ENCODE assay signal across 32 cellular contexts in genomic region chr4:114396808-114397207, GRCh38.
"Had no signal": no experiment of that assay in that cellular context is flagged by ENCODE, and none has a peak within 500 bp of the region (broad histone marks: within the 10 kb centered on the region; RNA-seq: fewer than 3 reads in every experiment).

No MANE protein-coding gene starts in this region.

- H3K27ac ChIP-seq: ascending aorta, colonic mucosa, epithelial cell of prostate, esophagus squamous epithelium, stomach, thyroid gland, upper lobe of left lung, vagina, WERI-Rb-1 had no signal

- H3K27ac Mint-ChIP-seq: activated naive CD4-positive, alpha-beta T cell treated with anti-CD3 and anti-CD28 coated beads, Interleukin-2, amount 10 ng/mL, durations not matched to agents 7 days and 5 days; activated naive CD8-positive, alpha-beta T cell treated with anti-CD3 and anti-CD28 coated beads, Interleukin-2, amount 10 ng/mL, durations not matched to agents 7 days and 5 days; activated T-helper 1 cell treated with anti-CD3 and anti-CD28 coated beads, Interleukin-12 subunit alpha, Interleukin-12 subunit beta, Interleukin-2, Interleukin-4 antibody, amounts not matched to agents 30 ng/mL and 10 ng/mL and 1 ng/mL, durations not matched to agents 14 hours and 24 hours and 36 hours; memory B cell; natural killer cell treated with Interleukin-12 subunit alpha and Interleukin-12 subunit beta and Interleukin-15 and Interleukin-18, amount 100 ng/mL, for 72 hours; stimulated activated naive B cell treated with anti-CD40 and anti-IgM and Interleukin-4, amounts not matched to agents 10 μg/mL and 1 μg/mL and 100 μg/mL, for 72 hours had no signal

- H3K4me1 Mint-ChIP-seq: central memory CD8-positive, alpha-beta T cell; memory B cell; stimulated activated naive B cell treated with anti-CD40 and anti-IgM and Interleukin-4, amounts not matched to agents 10 μg/mL and 1 μg/mL and 100 μg/mL, for 72 hours had no signal

- DNase-seq: activated CD4-positive, alpha-beta T cell treated with anti-CD3 and anti-CD28 coated beads for 48 hours; activated CD4-positive, alpha-beta T cell treated with anti-CD3 and anti-CD28 coated beads, Interleukin-2, amount 50 U/mL, for 48 hours; activated CD8-positive, alpha-beta memory T cell treated with anti-CD3 and anti-CD28 coated beads for 24 hours; activated gamma-delta T cell; activated naive CD4-positive, alpha-beta T cell treated with anti-CD3 and anti-CD28 coated beads, Interleukin-2, amount 10 ng/mL, durations not matched to agents 7 days and 5 days; activated naive CD8-positive, alpha-beta T cell treated with anti-CD3 and anti-CD28 coated beads, Interleukin-2, amount 10 ng/mL, durations not matched to agents 7 days and 5 days; activated T-cell treated with anti-CD3 and anti-CD28 coated beads, Interleukin-2, amount 50 U/mL, for 1 hour; colonic mucosa; effector CD8-positive, alpha-beta T cell; esophagus squamous epithelium; foreskin melanocyte; islet precursor cell; midbrain; right cardiac atrium; stimulated activated CD4-positive, alpha-beta T cell treated with anti-CD3 and anti-CD28 coated beads, Interleukin-15, amount 100 ng/mL, for 24 hours; stimulated activated CD4-positive, alpha-beta T cell treated with anti-CD3 and anti-CD28 coated beads, Interleukin-2, amount 100 ng/mL, for 24 hours; stimulated activated naive B cell treated with anti-CD40 and anti-IgM and Interleukin-4, amounts not matched to agents 10 μg/mL and 1 μg/mL and 100 μg/mL, for 72 hours; stomach; T-helper 9 cell; thyroid gland; upper lobe of left lung; WERI-Rb-1 had no signal

- H3K27me3 ChIP-seq: ascending aorta, colonic mucosa, stomach, thyroid gland, upper lobe of left lung, vagina had no signal

- FAIRE-seq: endometrium, TTC549 had no signal

- H3K4me3 ChIP-seq: ascending aorta, colonic mucosa, esophagus squamous epithelium, stomach, thyroid gland, upper lobe of left lung, vagina had no signal

- H3K9me3 Mint-ChIP-seq: activated naive CD4-positive, alpha-beta T cell treated with anti-CD3 and anti-CD28 coated beads, Interleukin-2, amount 10 ng/mL, durations not matched to agents 7 days and 5 days; activated naive CD8-positive, alpha-beta T cell treated with anti-CD3 and anti-CD28 coated beads, Interleukin-2, amount 10 ng/mL, durations not matched to agents 7 days and 5 days; activated T-helper 1 cell treated with anti-CD3 and anti-CD28 coated beads, Interleukin-12 subunit alpha, Interleukin-12 subunit beta, Interleukin-2, Interleukin-4 antibody, amounts not matched to agents 30 ng/mL and 10 ng/mL and 1 ng/mL, durations not matched to agents 14 hours and 24 hours and 36 hours; central memory CD8-positive, alpha-beta T cell; memory B cell; natural killer cell treated with Interleukin-12 subunit alpha and Interleukin-12 subunit beta and Interleukin-15 and Interleukin-18, amount 100 ng/mL, for 72 hours; stimulated activated naive B cell treated with anti-CD40 and anti-IgM and Interleukin-4, amounts not matched to agents 10 μg/mL and 1 μg/mL and 100 μg/mL, for 72 hours had no signal

- H3K36me3 Mint-ChIP-seq: activated naive CD4-positive, alpha-beta T cell treated with anti-CD3 and anti-CD28 coated beads, Interleukin-2, amount 10 ng/mL, durations not matched to agents 7 days and 5 days; activated naive CD8-positive, alpha-beta T cell treated with anti-CD3 and anti-CD28 coated beads, Interleukin-2, amount 10 ng/mL, durations not matched to agents 7 days and 5 days; memory B cell; natural killer cell treated with Interleukin-12 subunit alpha and Interleukin-12 subunit beta and Interleukin-15 and Interleukin-18, amount 100 ng/mL, for 72 hours; stimulated activated naive B cell treated with anti-CD40 and anti-IgM and Interleukin-4, amounts not matched to agents 10 μg/mL and 1 μg/mL and 100 μg/mL, for 72 hours had no signal

- H3K36me3 ChIP-seq: ascending aorta, colonic mucosa, esophagus squamous epithelium, stomach, thyroid gland, upper lobe of left lung, vagina, WERI-Rb-1 had no signal

- ATAC-seq: activated CD4-positive, CD25-positive, alpha-beta regulatory T cell treated with anti-CD3 and anti-CD28 coated beads, Interleukin-2, amount 50 U/mL, for 24 hours; natural killer cell treated with Interleukin-12 subunit alpha and Interleukin-12 subunit beta and Interleukin-15 and Interleukin-18, amount 100 ng/mL, for 72 hours; right cardiac atrium; stimulated activated naive B cell treated with anti-CD40 and anti-IgM and Interleukin-4, amounts not matched to agents 10 μg/mL and 1 μg/mL and 100 μg/mL, for 72 hours had no signal

- H3K4me3 Mint-ChIP-seq: activated naive CD4-positive, alpha-beta T cell treated with anti-CD3 and anti-CD28 coated beads, Interleukin-2, amount 10 ng/mL, durations not matched to agents 7 days and 5 days; activated naive CD8-positive, alpha-beta T cell treated with anti-CD3 and anti-CD28 coated beads, Interleukin-2, amount 10 ng/mL, durations not matched to agents 7 days and 5 days; activated T-helper 1 cell treated with anti-CD3 and anti-CD28 coated beads, Interleukin-12 subunit alpha, Interleukin-12 subunit beta, Interleukin-2, Interleukin-4 antibody, amounts not matched to agents 30 ng/mL and 10 ng/mL and 1 ng/mL, durations not matched to agents 14 hours and 24 hours and 36 hours; central memory CD8-positive, alpha-beta T cell; memory B cell; natural killer cell treated with Interleukin-12 subunit alpha and Interleukin-12 subunit beta and Interleukin-15 and Interleukin-18, amount 100 ng/mL, for 72 hours; stimulated activated naive B cell treated with anti-CD40 and anti-IgM and Interleukin-4, amounts not matched to agents 10 μg/mL and 1 μg/mL and 100 μg/mL, for 72 hours had no signal

- H3K27me3 Mint-ChIP-seq: activated naive CD4-positive, alpha-beta T cell treated with anti-CD3 and anti-CD28 coated beads, Interleukin-2, amount 10 ng/mL, durations not matched to agents 7 days and 5 days; activated naive CD8-positive, alpha-beta T cell treated with anti-CD3 and anti-CD28 coated beads, Interleukin-2, amount 10 ng/mL, durations not matched to agents 7 days and 5 days; natural killer cell treated with Interleukin-12 subunit alpha and Interleukin-12 subunit beta and Interleukin-15 and Interleukin-18, amount 100 ng/mL, for 72 hours had no signal

- H3K9me3 ChIP-seq: ascending aorta, colonic mucosa, esophagus squamous epithelium, stomach, thyroid gland, upper lobe of left lung, vagina had no signal

- H3K4me1 ChIP-seq: ascending aorta, colonic mucosa, esophagus squamous epithelium, stomach, thyroid gland, upper lobe of left lung, vagina had no signal
